ENCODE assay signal across 8 cellular contexts in genomic region chr10:12042797-12043651, GRCh38. TPM values are rescaled to one million over a fixed set of nuclear protein-coding genes. Genes with fewer than 3 reads are reported as not detected.
A peak's percentile ranks its signal among the peaks of the same experiment; 100 is the strongest.
DNase-seq lines count a peak whose midpoint lies in the region; ATAC-seq and TF ChIP-seq lines count a peak whose summit lies in the region.

UPF2 (minus strand) TSS chr10:12042809; CDS start chr10:12035423, 7,386 bp downstream.

- no peaks in the 10 kb centered on the region for H3K9me3 Mint-ChIP-seq in activated CD4-positive, alpha-beta T cell treated with anti-CD3 and anti-CD28 coated beads, Interleukin-2, amount 10 ng/mL, durations not matched to agents 24 days and 14 days

- H3K36me3 Mint-ChIP-seq in activated CD4-positive, alpha-beta T cell treated with anti-CD3 and anti-CD28 coated beads, Interleukin-2, amount 10 ng/mL, durations not matched to agents 24 days and 14 days (ENCODE audit: low read depth): peaks cover 18% of the 10 kb centered on the region

- TF ChIP-seq CTCF in BJ (IDR thresholded peaks at IDR 0.05; ENCODE audit: insufficient read depth, low read depth, low read length): no peak
- TF ChIP-seq CTCF in colonic mucosa (IDR thresholded peaks at IDR 0.05): no peak

- H3K27ac ChIP-seq in colonic mucosa: peak within 1 kb of the TSS; percentile 92

- peak within 1 kb of the TSS; percentile 95 for H3K4me3 Mint-ChIP-seq in activated CD4-positive, alpha-beta T cell treated with anti-CD3 and anti-CD28 coated beads, Interleukin-2, amount 10 ng/mL, durations not matched to agents 24 days and 14 days

- POLR2A ChIA-PET in BJ (lab: Charles Lee): interaction anchor here (0.7 to 1.4 kb wide), 4 partner anchors 25 to 249 kb away, joined by 3 to 5 read pairs (median 4); partner anchors contain the start of genes CDC123, DHTKD1 and NUDT5

- CTCF ChIA-PET in BJ (lab: Yijun Ruan, JAX): interaction anchor here (0.6 to 1.1 kb wide), 3 partner anchors 10 to 62 kb away, joined by 3 read pairs; no protein-coding TSS in a partner anchor

- peaks cover 32% of the 10 kb centered on the region for H3K4me1 Mint-ChIP-seq in activated CD4-positive, alpha-beta T cell treated with anti-CD3 and anti-CD28 coated beads, Interleukin-2, amount 10 ng/mL, durations not matched to agents 24 days and 14 days

- DNase-seq in BJ (ENCODE audit: low read depth): peak; percentile 94
- peak; percentile 97 for DNase-seq in NCI-H69 (lab: John Stamatoyannopoulos, UW)
- peak; percentile 98 for DNase-seq in activated CD4-positive, alpha-beta T cell treated with anti-CD3 and anti-CD28 coated beads, Interleukin-2, amount 10 ng/mL, durations not matched to agents 24 days and 14 days
- peak; percentile 99 for DNase-seq in colonic mucosa
- peak; percentile 99 for DNase-seq in kidney tubule cell (ENCODE audit: low spot score)
- DNase-seq in stimulated activated CD4-positive, alpha-beta T cell treated with anti-CD3 and anti-CD28 coated beads, Interleukin-1b, Interleukin-23, amount 100 ng/mL, for 1 hour (ENCODE audit: low read depth in 2 of 2): peak; percentile 95

- H3K36me3 ChIP-seq in BJ (ENCODE audit: control insufficient read depth, insufficient read depth, low read length) (no peaks in the 10 kb centered on the region), colonic mucosa (no peaks in the 10 kb centered on the region)

- ATAC-seq in GM19351 (IDR thresholded peaks at IDR 0.05; ENCODE audit: unreplicated experiment): peak; percentile 48
- ATAC-seq in HG03520 (IDR thresholded peaks at IDR 0.05; ENCODE audit: unreplicated experiment): peak; percentile 51

- H3K4me1 ChIP-seq in colonic mucosa: peaks cover 5% of the 10 kb centered on the region

- no peaks in the 10 kb centered on the region for H3K9me3 ChIP-seq in colonic mucosa

- H3K27ac Mint-ChIP-seq in activated CD4-positive, alpha-beta T cell treated with anti-CD3 and anti-CD28 coated beads, Interleukin-2, amount 10 ng/mL, durations not matched to agents 24 days and 14 days: peak within 1 kb of the TSS; percentile 100

- peaks cover 4% of the 10 kb centered on the region for H3K27me3 Mint-ChIP-seq in activated CD4-positive, alpha-beta T cell treated with anti-CD3 and anti-CD28 coated beads, Interleukin-2, amount 10 ng/mL, durations not matched to agents 24 days and 14 days

- intact Hi-C loops in activated CD4-positive, alpha-beta T cell treated with anti-CD3 and anti-CD28 coated beads, Interleukin-2, amount 10 ng/mL, durations not matched to agents 24 days and 14 days (cut with micrococcal nuclease): loop anchor here (1.0 to 10.0 kb wide), 6 partner anchors 25 to 1118 kb away; partner anchors contain the start of genes DHTKD1, MCM10, NUDT5 and SEC61A2
- intact Hi-C loops in colonic mucosa (cut with DNase I): no loop called here

- H3K27me3 ChIP-seq in BJ (ENCODE audit: control insufficient read depth, insufficient read depth, low read length) (no peaks in the 10 kb centered on the region), colonic mucosa (no peaks in the 10 kb centered on the region)

- H3K9ac ChIP-seq in colonic mucosa (ENCODE audit: low read depth in 2 of 2, low read length in 2 of 2): peak within 1 kb of the TSS; percentile 94 to 100

- H3K4me3 ChIP-seq in BJ (ENCODE audit: low read depth, low read length) (peak within 1 kb of the TSS; percentile 100), colonic mucosa (peak within 1 kb of the TSS; percentile 99)

RNA-seq across cellular contexts. Expression of gene UPF2, which starts in this region (rescaled TPM):
- polyA plus RNA-seq in BJ (2011; rRNA removed): 5.5 and 10.4 TPM in 2 replicates
- polyA minus RNA-seq in BJ (2011; rRNA and poly(A)+ RNA removed): 4.3 and 5.4 TPM in 2 replicates
- total RNA-seq in activated CD4-positive, alpha-beta T cell treated with anti-CD3 and anti-CD28 coated beads, Interleukin-2, amount 10 ng/mL, durations not matched to agents 24 days and 14 days: 38.9 and 41.4 TPM in 2 replicates
- total RNA-seq in colonic mucosa: 10 to 100 TPM; 21.9 to 25.6 TPM

Comparison
In these comparisons a context has a peak if more than half of its experiments do, and no peak if none do; other contexts are left out.
1. Peak in every context shown above with its lines: DNase-seq, ATAC-seq, H3K4me3 ChIP-seq and H3K27ac ChIP-seq.